ENCODE assay signal across 8 cellular contexts in the genomic region with DNA sequence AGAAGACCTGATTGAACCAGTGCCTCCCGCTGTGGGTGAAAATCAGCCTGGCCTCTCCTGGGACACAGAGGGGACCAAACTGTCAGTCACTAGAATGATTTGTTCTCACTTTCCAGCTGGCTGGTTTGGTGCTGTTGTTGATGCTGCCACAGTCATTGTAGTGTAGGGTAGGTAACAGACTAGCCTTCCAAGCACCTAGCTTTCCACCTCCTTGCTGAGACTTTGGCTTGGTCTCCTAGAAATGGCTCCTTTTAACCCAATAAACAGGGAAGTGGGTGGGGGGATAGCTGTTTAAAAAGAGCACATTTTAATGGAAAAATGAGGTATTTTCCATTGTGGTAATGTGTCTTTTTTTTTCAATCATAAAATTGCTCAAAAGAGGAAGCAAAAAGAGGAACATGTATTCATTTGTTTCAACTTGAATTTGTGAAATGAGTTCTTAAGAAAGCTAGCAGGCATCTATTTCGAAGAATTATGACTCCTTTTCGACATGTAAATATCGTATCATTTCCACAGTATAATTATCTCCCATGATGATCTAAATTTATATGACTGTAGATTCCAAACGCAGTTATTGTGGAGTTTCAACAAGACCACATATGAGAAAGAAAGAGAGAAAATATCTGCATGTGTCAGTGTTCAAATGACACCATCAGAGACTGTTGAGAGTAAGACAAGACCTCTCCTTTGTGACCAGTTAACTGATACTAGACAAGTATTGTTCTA.
DNase-seq lines count a peak whose midpoint lies in the region; ATAC-seq and TF ChIP-seq lines count a peak whose summit lies in the region.

No MANE protein-coding gene starts in this region.

- intact Hi-C loops in lower lobe of right lung (cut with DNase I): no loop called here
- intact Hi-C loops in esophagus squamous epithelium (cut with DNase I): no loop called here

- H3K4me3 ChIP-seq in lower lobe of right lung (no peak overlapping the region), tibial nerve (no peak overlapping the region), esophagus squamous epithelium (no peak overlapping the region)

- H3K36me3 Mint-ChIP-seq in osteocyte (ENCODE audit: unreplicated experiment): no peaks in the 10 kb centered on the region

- H3K9me3 ChIP-seq in lower lobe of right lung (no peaks in the 10 kb centered on the region), tibial nerve (no peaks in the 10 kb centered on the region), esophagus squamous epithelium (no peaks in the 10 kb centered on the region)

- no peaks in the 10 kb centered on the region for H3K4me1 Mint-ChIP-seq in osteocyte (ENCODE audit: unreplicated experiment)

- ATAC-seq in GM18520 (IDR thresholded peaks at IDR 0.05; ENCODE audit: unreplicated experiment) (peak; percentile 81), GM21825 (IDR thresholded peaks at IDR 0.05; ENCODE audit: unreplicated experiment) (peak; percentile 85), lower lobe of right lung (peak; percentile 27 to 36)

- H3K27me3 Mint-ChIP-seq in osteocyte (ENCODE audit: unreplicated experiment): peaks cover 48% of the 10 kb centered on the region

- no peak overlapping the region for H3K27ac Mint-ChIP-seq in osteocyte (ENCODE audit: unreplicated experiment)

- TF ChIP-seq POLR2A in tibial nerve (IDR thresholded peaks at IDR 0.05) (no peak), esophagus squamous epithelium (IDR thresholded peaks at IDR 0.05) (no peak)

- TF ChIP-seq EP300 in tibial nerve (IDR thresholded peaks at IDR 0.05): no peak

- TF ChIP-seq CTCF in lower lobe of right lung (IDR thresholded peaks at IDR 0.05): no peak
- no peak for TF ChIP-seq CTCF in tibial nerve (IDR thresholded peaks at IDR 0.05)
- TF ChIP-seq CTCF in osteocyte (IDR thresholded peaks at IDR 0.05): no peak
- no peak for TF ChIP-seq CTCF in esophagus squamous epithelium (IDR thresholded peaks at IDR 0.05)

- WGBS in tibial nerve, 2 donors: 80 to 81% methylated on average over 5 of the region's 5 CpGs
- WGBS in esophagus squamous epithelium, 2 donors: 65 to 70% methylated on average over 5 of the region's 5 CpGs

- H3K4me1 ChIP-seq in lower lobe of right lung: peaks cover 8% of the 10 kb centered on the region
- peaks cover 0 to 3% (median 0%) of the 10 kb centered on the region in 4 donors for H3K4me1 ChIP-seq in tibial nerve
- no peaks in the 10 kb centered on the region for H3K4me1 ChIP-seq in esophagus squamous epithelium

- no peaks in the 10 kb centered on the region for H3K9me3 Mint-ChIP-seq in osteocyte (ENCODE audit: unreplicated experiment)

- in situ Hi-C loops in KBM-7 (cut with MboI; ENCODE audit: low pct_unique_long_range_greater_than_20kb, low sequenced_read_pairs): no loop called here

- DNase-seq in KBM-7 (peak; percentile 93), lower lobe of right lung (no peak), ecto neural progenitor cell (ENCODE audit: low spot score) (no peak), tibial nerve (ENCODE audit: low spot score in 2 of 2) (no peak), osteocyte (ENCODE audit: extremely low spot score, unreplicated experiment) (no peak), esophagus squamous epithelium (lab: John Stamatoyannopoulos, UW) (no peak)

- no peak overlapping the region for H3K4me3 Mint-ChIP-seq in osteocyte (ENCODE audit: unreplicated experiment)

- H3K27ac ChIP-seq in lower lobe of right lung (no peak overlapping the region), tibial nerve (peak overlapping the region in 1 of 4 donors; percentile 49), esophagus squamous epithelium (no peak overlapping the region)

- H3K27me3 ChIP-seq in lower lobe of right lung (ENCODE audit: low read depth) (no peaks in the 10 kb centered on the region), tibial nerve (no peaks in the 10 kb centered on the region), esophagus squamous epithelium (no peaks in the 10 kb centered on the region)

- H3K36me3 ChIP-seq in lower lobe of right lung: no peaks in the 10 kb centered on the region
- no peaks in the 10 kb centered on the region for H3K36me3 ChIP-seq in tibial nerve
- no peaks in the 10 kb centered on the region for H3K36me3 ChIP-seq in esophagus squamous epithelium

Comparison
In these comparisons a context has a peak if more than half of its experiments do, and no peak if none do; other contexts are left out.
1. ATAC-seq: peak in every context shown above with its lines; median percentile 85 in GM21825; 81 in GM18520; 32 in lower lobe of right lung.